In genomic region chr16:12067714-12068401, GRCh38 we compare ENCODE assay signal across 8 cellular contexts.
A peak's percentile ranks its signal among the peaks of the same experiment; 100 is the strongest.
DNase-seq lines count a peak whose midpoint lies in the region; ATAC-seq and TF ChIP-seq lines count a peak whose summit lies in the region.

No MANE protein-coding gene starts in this region.

- no peak for TF ChIP-seq EP300 in stomach (IDR thresholded peaks at IDR 0.05)

- intact Hi-C loops in stomach (cut with DNase I; ENCODE audit: low total_unique reads): loop anchor here (10.0 kb wide), 1 partner anchor 93 kb away; the partner anchor contains the start of gene SNX29

- ATAC-seq in effector memory CD8-positive, alpha-beta T cell (replicated peaks): peak; percentile 80
- ATAC-seq in HG03159 (IDR thresholded peaks at IDR 0.05; ENCODE audit: unreplicated experiment): no peak

- H3K4me3 Mint-ChIP-seq in effector memory CD8-positive, alpha-beta T cell: no peak overlapping the region

- no peaks in the 10 kb centered on the region for H3K9me3 ChIP-seq in stomach

- H3K4me1 ChIP-seq in stomach: peaks cover 0 to 10% (median 4%) of the 10 kb centered on the region in 4 donors

- H3K9me3 Mint-ChIP-seq in effector memory CD8-positive, alpha-beta T cell: no peaks in the 10 kb centered on the region

- H3K4me3 ChIP-seq in H7 (ENCODE audit: insufficient read depth, low read depth, low read length): no peak overlapping the region
- H3K4me3 ChIP-seq in stomach: no peak overlapping the region

- H3K4me1 Mint-ChIP-seq in effector memory CD8-positive, alpha-beta T cell (ENCODE audit: low read depth in 2 of 2): no peaks in the 10 kb centered on the region

- H3K27ac Mint-ChIP-seq in effector memory CD8-positive, alpha-beta T cell: no peak overlapping the region

- H3K27ac ChIP-seq in stomach: no peak overlapping the region

- DNase-seq in C1 segment of cervical spinal cord (lab: John Stamatoyannopoulos, UW): peak in 10 of 14 donors; percentile 7 to 51 (median 26)
- peak; percentile 83 for DNase-seq in H7
- peak; percentile 59 for DNase-seq in NCI-H345 treated with DMSO at 0.1 percent for 48 hours (lab: John Stamatoyannopoulos, UW; ENCODE audit: unreplicated experiment)
- peak; percentile 37 to 46 for DNase-seq in activated CD4-positive, alpha-beta T cell treated with anti-CD3 and anti-CD28 coated beads for 24 hours (ENCODE audit: low read depth in 2 of 2)
- peak; percentile 47 to 53 (median 48) for DNase-seq in effector memory CD8-positive, alpha-beta T cell
- DNase-seq in medulla oblongata (ENCODE audit: extremely low spot score): peak; percentile 91
- DNase-seq in stomach: peak; percentile 72

- no peak for TF ChIP-seq POLR2A in stomach (IDR thresholded peaks at IDR 0.05)

- TF ChIP-seq CTCF in stomach (IDR thresholded peaks at IDR 0.05): peak in 5 of 7 experiments; percentile 92 to 98 (median 95)

- H3K27me3 ChIP-seq in H7 (ENCODE audit: control insufficient read depth, insufficient read depth, low read length) (no peaks in the 10 kb centered on the region), stomach (no peaks in the 10 kb centered on the region)

- H3K36me3 ChIP-seq in H7 (replicated peaks; ENCODE audit: control insufficient read depth, insufficient read depth, low read length) (no peaks in the 10 kb centered on the region), stomach (peaks cover 0 to 13% (median 11%) of the 10 kb centered on the region in 4 donors)

- WGBS in stomach, 5 donors: 45 to 50% (median 47%) methylated on average over 9 of the region's 9 CpGs

- no peaks in the 10 kb centered on the region for H3K27me3 Mint-ChIP-seq in effector memory CD8-positive, alpha-beta T cell

- peaks cover 2% of the 10 kb centered on the region for H3K36me3 Mint-ChIP-seq in effector memory CD8-positive, alpha-beta T cell (ENCODE audit: insufficient read depth)

Comparison
In these comparisons a context has a peak if more than half of its experiments do, and no peak if none do; other contexts are left out.
1. DNase-seq: peak in every context shown above with its lines; median percentile 91 in medulla oblongata; 83 in H7; 72 in stomach; 59 in NCI-H345 treated with DMSO at 0.1 percent for 48 hours; 48 in effector memory CD8-positive, alpha-beta T cell; 42 in activated CD4-positive, alpha-beta T cell treated with anti-CD3 and anti-CD28 coated beads for 24 hours; 26 in C1 segment of cervical spinal cord.